In the genomic region with DNA sequence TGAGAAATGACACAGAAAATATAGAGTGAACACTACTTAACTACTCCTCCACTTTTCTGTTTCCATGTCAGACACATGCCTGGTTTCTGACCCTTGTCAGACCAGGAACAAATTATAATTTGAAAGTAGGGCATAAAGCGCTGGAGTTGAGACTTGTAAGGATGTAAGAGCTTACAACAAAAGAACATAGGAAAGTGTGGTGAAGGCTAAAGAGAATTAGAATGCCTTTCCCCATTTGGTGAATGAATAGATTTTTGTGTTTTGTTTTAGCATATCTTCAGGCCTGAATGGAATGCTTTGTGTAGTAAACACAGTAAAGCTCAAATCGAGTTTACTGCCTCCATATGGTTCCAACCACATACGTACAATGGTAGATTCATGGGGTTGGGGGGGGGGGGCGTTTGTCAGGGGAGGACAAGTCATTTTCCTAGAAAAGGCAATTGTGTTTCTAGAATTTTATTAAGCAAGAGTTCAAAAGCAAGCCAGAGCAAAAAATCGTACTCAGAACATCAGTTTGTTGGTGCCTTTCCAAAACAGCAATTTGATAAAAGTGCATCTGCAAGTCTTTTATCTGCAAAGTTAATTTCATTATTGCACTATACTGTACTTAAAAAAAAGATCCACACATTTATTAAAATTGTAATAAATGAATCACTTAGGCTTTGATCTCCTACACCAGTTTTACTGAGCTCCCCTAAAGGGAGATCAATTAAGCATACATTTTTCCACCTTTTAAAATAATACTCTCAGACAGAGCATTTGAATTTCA, we compare ENCODE assay signal across 29 cellular contexts. TPM values are rescaled to one million over a fixed set of nuclear protein-coding genes. Genes with fewer than 3 reads are reported as not detected.
DNase-seq lines count a peak whose midpoint lies in the region; ATAC-seq and TF ChIP-seq lines count a peak whose summit lies in the region.
"Had no signal": no experiment of that assay in that cellular context is flagged by ENCODE, and none has a peak within 500 bp of the region (broad histone marks: within the 10 kb centered on the region; RNA-seq: fewer than 3 reads in every experiment).

No MANE protein-coding gene starts in this region.

- peak in 1 of 2 experiments; percentile 89; a peak in 2 of 4 replicates for TF ChIP-seq EP300 in SK-N-SH (IDR thresholded peaks at IDR 0.05; ENCODE audit: borderline replicate concordance in 1 of 2, low read depth in 1 of 2, low read length in 1 of 2)

- H3K36me3 ChIP-seq in SK-N-SH (replicated peaks in 1 of 2; ENCODE audit: control insufficient read depth in 1 of 2, insufficient read depth in 2 of 2, low read length in 1 of 2) (no peaks in the 10 kb centered on the region), neuronal stem cell (replicated peaks in 1 of 2; ENCODE audit: control insufficient read depth in 2 of 2, insufficient read depth in 2 of 2, low read length in 2 of 2) (no peaks in the 10 kb centered on the region), uterus (no peaks in the 10 kb centered on the region)
- H3K36me3 ChIP-seq: esophagus squamous epithelium, stomach, upper lobe of left lung, WERI-Rb-1 had no signal

- H2BK5ac ChIP-seq in neuronal stem cell (ENCODE audit: low read length), result no peak overlapping the region

- H3K27ac ChIP-seq in SK-N-SH (ENCODE audit: low read depth in 2 of 2, low read length in 1 of 2) (peak overlapping the region in 1 of 2 experiments; percentile 96; a peak in 2 of 4 replicates), neuronal stem cell (replicated peaks; ENCODE audit: low read length) (no peak overlapping the region), uterus (no peak overlapping the region), right cardiac atrium (ENCODE audit: low read length) (no peak overlapping the region)
- H3K27ac ChIP-seq: A549, body of pancreas, esophagus squamous epithelium, SK-N-MC, stomach, upper lobe of left lung, WERI-Rb-1 had no signal

- TF ChIP-seq CTCF in SK-N-SH (IDR thresholded peaks at IDR 0.05) (no peak), uterus (IDR thresholded peaks at IDR 0.05) (no peak)

- intact Hi-C loops in uterus (cut with DNase I; ENCODE audit: low total_unique reads), result no loop called here
- intact Hi-C loops in right cardiac atrium (cut with DNase I), result no loop called here

- peak; percentile 6 for DNase-seq in ELF-1 (ENCODE audit: low read depth, low spot score)
- DNase-seq in SK-N-SH, result no peak
- peak; percentile 65 to 86 for DNase-seq in hippocampal formation (lab: John Stamatoyannopoulos, UW)
- peak; percentile 11 for DNase-seq in neuronal stem cell (ENCODE audit: low spot score)
- no peak for DNase-seq in uterus
- DNase-seq in right cardiac atrium, result no peak
- DNase-seq: activated CD4-positive, alpha-beta T cell treated with anti-CD3 and anti-CD28 coated beads, Interleukin-2, amount 50 U/mL, for 1 hour; body of pancreas; DND-41; effector memory CD4-positive, alpha-beta T cell; esophagus squamous epithelium; left ventricle myocardium superior; mucosa of descending colon; NCI-H1092; NCI-H2029 treated with DMSO at 0.1 percent for 48 hours; retina; stimulated activated CD4-positive, alpha-beta T cell treated with anti-CD3 and anti-CD28 coated beads, Interleukin-12 subunit alpha, Interleukin-12 subunit beta, amount 100 ng/mL, for 4 hours; stomach; upper lobe of left lung; WERI-Rb-1 had no signal

- H3K79me2 ChIP-seq in SK-N-SH (ENCODE audit: insufficient read depth), result no peaks in the 10 kb centered on the region

- CTCF ChIA-PET in SK-N-SH (lab: Yijun Ruan, JAX), result interaction anchor here (2.0 kb wide), 1 partner anchor 9 kb away, joined by 6 read pairs; no protein-coding TSS in a partner anchor

- 9% methylated on average over 5 of the region's 5 CpGs for WGBS in SK-N-SH (ENCODE audit: low lambda C conversion rate)
- WGBS in neuronal stem cell (ENCODE audit: extremely low coverage in 2 of 2, insufficient read length in 2 of 2, insufficient replicate concordance in 1 of 2), 2 donors, result no CpG with 5 or more reads among the region's 5 CpGs
- WGBS in right cardiac atrium, result 37% methylated on average over 5 of the region's 5 CpGs

- TF ChIP-seq RAD21 in SK-N-SH (IDR thresholded peaks at IDR 0.05; ENCODE audit: low read length), result peak; percentile 28; the same call in 1 of the 2 replicates

- H3F3A ChIP-seq in SK-N-SH (replicated peaks; ENCODE audit: insufficient read depth), result no peaks in the 10 kb centered on the region

- no peaks in the 10 kb centered on the region for H3K9me2 ChIP-seq in SK-N-SH

- no peak overlapping the region for H3K18ac ChIP-seq in neuronal stem cell (ENCODE audit: low read length)

- H4K91ac ChIP-seq in neuronal stem cell (ENCODE audit: low read depth, low read length, poor library complexity), result no peak overlapping the region

- H3K4me3 ChIP-seq in SK-N-SH (ENCODE audit: low read depth in 2 of 2, low read length in 1 of 2) (no peak overlapping the region), neuronal stem cell (ENCODE audit: low read length in 2 of 2) (no peak overlapping the region), uterus (no peak overlapping the region), right cardiac atrium (ENCODE audit: low read length) (no peak overlapping the region)
- H3K4me3 ChIP-seq: A549, body of pancreas, esophagus squamous epithelium, mucosa of descending colon, SK-N-MC, stomach, upper lobe of left lung had no signal

- no peaks in the 10 kb centered on the region for H3K79me1 ChIP-seq in neuronal stem cell (ENCODE audit: low read depth, low read length)

- H3K4me1 ChIP-seq in SK-N-SH (ENCODE audit: control insufficient read depth in 1 of 2, insufficient read depth in 2 of 2, low read depth in 1 of 2, low read length in 1 of 2) (peaks cover 0 to 6% of the 10 kb centered on the region in 2 experiments; a peak in 2 of 4 replicates), neuronal stem cell (ENCODE audit: control insufficient read depth in 2 of 2, insufficient read depth in 1 of 2, low read depth in 1 of 2, low read length in 2 of 2) (peaks cover 4 to 11% of the 10 kb centered on the region in 2 donors), uterus (no peaks in the 10 kb centered on the region), right cardiac atrium (ENCODE audit: control insufficient read depth, insufficient read depth, low read length) (no peaks in the 10 kb centered on the region)
- H3K4me1 ChIP-seq: A549, esophagus squamous epithelium, stomach, upper lobe of left lung had no signal

- H2BK12ac ChIP-seq in neuronal stem cell (ENCODE audit: low read length), result no peak overlapping the region

- H3K9me3 ChIP-seq in SK-N-SH (no peaks in the 10 kb centered on the region), neuronal stem cell (replicated peaks in 1 of 2; ENCODE audit: control insufficient read depth in 2 of 2, insufficient read depth in 1 of 2, low read depth in 1 of 2, low read length in 2 of 2) (no peaks in the 10 kb centered on the region), uterus (no peaks in the 10 kb centered on the region), right cardiac atrium (ENCODE audit: control insufficient read depth, low read length) (no peaks in the 10 kb centered on the region)
- H3K9me3 ChIP-seq: A549, body of pancreas, esophagus squamous epithelium, mucosa of descending colon, upper lobe of left lung had no signal

- no peak overlapping the region for H2BK120ac ChIP-seq in neuronal stem cell (ENCODE audit: low read depth, low read length)

- H3K9ac ChIP-seq in SK-N-SH (no peak overlapping the region), neuronal stem cell (ENCODE audit: low read depth, low read length, poor library complexity) (no peak overlapping the region)

- no peak overlapping the region for H2BK15ac ChIP-seq in neuronal stem cell (ENCODE audit: low read length)

- no peak overlapping the region for H3K4me2 ChIP-seq in SK-N-SH
- no peak overlapping the region for H3K4me2 ChIP-seq in neuronal stem cell (ENCODE audit: insufficient read depth, low read length, poor library complexity, severe bottlenecking)
- H3K4me2 ChIP-seq: A549 had no signal

- H3K14ac ChIP-seq in neuronal stem cell (ENCODE audit: low read length), result no peak overlapping the region

- ATAC-seq in HG03460 (IDR thresholded peaks at IDR 0.05; ENCODE audit: unreplicated experiment) (no peak), GM21825 (IDR thresholded peaks at IDR 0.05; ENCODE audit: unreplicated experiment) (no peak), right cardiac atrium (no peak)
- ATAC-seq: A549; activated naive CD4-positive, alpha-beta T cell treated with anti-CD3 and anti-CD28 coated beads, Interleukin-2, amount 50 U/mL, for 72 hours; body of pancreas; left ventricle myocardium superior; mucosa of descending colon had no signal

- no peaks in the 10 kb centered on the region for H4K20me1 ChIP-seq in SK-N-SH (ENCODE audit: insufficient read depth)

- H4K8ac ChIP-seq in neuronal stem cell (ENCODE audit: low read depth, low read length), result no peak overlapping the region

- POLR2A ChIA-PET in SK-N-SH (lab: Yijun Ruan, JAX), result no interaction called here

- no peak overlapping the region for H3K23ac ChIP-seq in neuronal stem cell (ENCODE audit: low read depth, low read length, poor library complexity)

- no peak for TF ChIP-seq POLR2A in uterus (IDR thresholded peaks at IDR 0.05)

- H2AFZ ChIP-seq in SK-N-SH (ENCODE audit: low read depth) (no peak overlapping the region), neuronal stem cell (ENCODE audit: low read length) (no peak overlapping the region)

- no peak overlapping the region for H3K4ac ChIP-seq in neuronal stem cell (ENCODE audit: low read length)

- H3K27me3 ChIP-seq in SK-N-SH (ENCODE audit: insufficient read depth) (no peaks in the 10 kb centered on the region), neuronal stem cell (ENCODE audit: control insufficient read depth in 3 of 3, insufficient read depth in 3 of 3, low read depth in 1 of 3, low read length in 3 of 3) (no peaks in the 10 kb centered on the region), uterus (no peaks in the 10 kb centered on the region), right cardiac atrium (ENCODE audit: control insufficient read depth, insufficient read depth) (no peaks in the 10 kb centered on the region)
- H3K27me3 ChIP-seq: body of pancreas, esophagus squamous epithelium, stomach, upper lobe of left lung had no signal

- H2AK5ac ChIP-seq in neuronal stem cell (ENCODE audit: low read depth, low read length), result no peak overlapping the region

TF ChIP-seq in SK-N-SH, 30 proteins besides CTCF, POLR2A, EP300 and RAD21 (continues in another document):
- TF ChIP-seq CHD2 (IDR thresholded peaks at IDR 0.05; ENCODE audit: low read length, partially characterized antibody) (peak; percentile 18), GATA2 (CRISPR knock-in tag; IDR thresholded peaks at IDR 0.05) (peak; percentile 75), RCOR1 (IDR thresholded peaks at IDR 0.05; ENCODE audit: low read length) (peak; percentile 56)

RNA-seq across cellular contexts. Expression of gene NRXN1, which starts 30.9 kb away (rescaled TPM):
- 0.05 and 0.76 TPM in 2 replicates for polyA plus RNA-seq in SK-N-SH (2012; rRNA removed)
- polyA plus RNA-seq in SK-N-SH (2012; cell fraction: cytosol; rRNA removed), result 0.13 and 0.17 TPM in 2 replicates
- polyA plus RNA-seq in SK-N-SH (2012; cell fraction: nucleus; rRNA removed), result 0.08 and 0.20 TPM in 2 replicates
- polyA plus RNA-seq in neuronal stem cell (2013, experiment 1 of 2), result 14.5 TPM
- polyA plus RNA-seq in neuronal stem cell (2013, experiment 2 of 2), result 15.1 TPM
- total RNA-seq in uterus, result 10 to 100 TPM in 1 of 4 donors, 1 to 10 TPM in 2, under 1 TPM in 1; 0.77 to 49.2 (median 4.1) TPM
- 10 to 100 TPM; 11.2 to 17.0 (median 14.7) TPM for total RNA-seq in right cardiac atrium
- polyA plus RNA-seq in right cardiac atrium, result 5.3 TPM
- total RNA-seq: activated naive CD4-positive, alpha-beta T cell treated with anti-CD3 and anti-CD28 coated beads, Interleukin-2, amount 50 U/mL, for 72 hours; chondrocyte; LHCN-M2; NCI-H460 had no signal
- polyA plus RNA-seq: A549, BJ had no signal

Comparison
In these comparisons a context has a peak if more than half of its experiments do, and no peak if none do; other contexts are left out.
1. DNase-seq: peak in ELF-1 (single experiment), hippocampal formation (2 of 2) and neuronal stem cell (single experiment); none in SK-N-SH (single experiment), uterus (0 of 2) and right cardiac atrium (0 of 3).